1 cellular context compared by ENCODE assay signal in the genomic region with DNA sequence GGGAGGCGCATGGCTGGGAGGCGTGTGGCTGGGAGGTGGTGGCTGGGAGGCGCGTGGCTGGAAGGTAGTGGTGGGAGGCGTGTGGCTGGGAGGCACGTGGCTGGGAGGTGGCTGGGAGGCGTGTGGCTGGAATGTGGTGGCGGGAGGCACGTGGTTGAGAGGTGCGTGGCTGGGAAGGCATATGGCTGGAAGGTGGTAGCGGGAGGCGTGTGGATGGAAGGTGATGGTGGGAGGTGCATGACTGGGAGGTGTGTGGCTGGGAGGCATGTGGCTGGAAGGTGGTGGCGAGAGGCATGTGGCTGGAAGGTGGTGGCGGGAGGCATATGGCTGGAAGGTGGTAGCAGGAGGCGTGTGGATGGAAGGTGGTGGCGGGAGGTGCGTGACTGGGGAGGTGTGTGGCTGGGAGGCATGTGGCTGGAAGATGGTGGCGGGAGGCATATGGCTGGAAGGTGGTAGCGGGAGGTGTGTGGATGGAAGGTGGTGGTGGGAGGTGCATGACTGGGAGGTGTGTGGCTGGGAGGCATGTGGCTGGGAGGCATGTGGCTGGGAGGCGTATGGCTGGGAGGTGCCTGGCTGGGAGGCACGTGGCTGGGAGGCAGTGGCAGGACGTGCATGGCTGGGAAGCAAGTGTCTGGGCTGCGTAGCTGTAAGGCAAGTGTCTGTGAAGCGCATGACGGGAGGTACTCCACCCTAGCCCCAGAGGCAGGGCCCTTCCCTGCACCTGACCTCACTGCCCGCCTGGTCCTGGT.
TF ChIP-seq lines count a peak whose summit lies in the region.

No MANE protein-coding gene starts in this region.

TF ChIP-seq in IMR-90, 13 proteins besides CTCF, POLR2A, EP300 and RAD21:
- TF ChIP-seq SMC3 (IDR thresholded peaks at IDR 0.05; ENCODE audit: low read depth, low read length) = no peak
- TF ChIP-seq MAFK (IDR thresholded peaks at IDR 0.05; ENCODE audit: low read depth, low read length) = no peak
- TF ChIP-seq RFX5 (IDR thresholded peaks at IDR 0.05; ENCODE audit: low read depth, low read length) = no peak
- no peak for TF ChIP-seq BHLHE40 (IDR thresholded peaks at IDR 0.05; ENCODE audit: low read depth, low read length)
- TF ChIP-seq FOS (IDR thresholded peaks at IDR 0.05; ENCODE audit: low read depth, low read length) = no peak
- no peak for TF ChIP-seq CEBPB (IDR thresholded peaks at IDR 0.05; ENCODE audit: low read depth, low read length)
- no peak for TF ChIP-seq MXI1 (IDR thresholded peaks at IDR 0.05; ENCODE audit: borderline replicate concordance, low read depth, low read length)
- no peak for TF ChIP-seq CHD1 (IDR thresholded peaks at IDR 0.05; ENCODE audit: low read depth, low read length)
- TF ChIP-seq, protein P1, sequence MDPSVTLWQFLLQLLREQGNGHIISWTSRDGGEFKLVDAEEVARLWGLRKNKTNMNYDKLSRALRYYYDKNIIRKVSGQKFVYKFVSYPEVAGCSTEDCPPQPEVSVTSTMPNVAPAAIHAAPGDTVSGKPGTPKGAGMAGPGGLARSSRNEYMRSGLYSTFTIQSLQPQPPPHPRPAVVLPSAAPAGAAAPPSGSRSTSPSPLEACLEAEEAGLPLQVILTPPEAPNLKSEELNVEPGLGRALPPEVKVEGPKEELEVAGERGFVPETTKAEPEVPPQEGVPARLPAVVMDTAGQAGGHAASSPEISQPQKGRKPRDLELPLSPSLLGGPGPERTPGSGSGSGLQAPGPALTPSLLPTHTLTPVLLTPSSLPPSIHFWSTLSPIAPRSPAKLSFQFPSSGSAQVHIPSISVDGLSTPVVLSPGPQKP (IDR thresholded peaks at IDR 0.05; ENCODE audit: borderline replicate concordance, low read depth, low read length) = no peak
TF ChIP-seq in IMR-90: peak in this region for 0.
